7 cellular contexts compared by ENCODE assay signal in genomic region chr20:34112600-34113061, GRCh38. TPM values are rescaled to one million over a fixed set of nuclear protein-coding genes. Genes with fewer than 3 reads are reported as not detected.
DNase-seq lines count a peak whose midpoint lies in the region; ATAC-seq, FAIRE-seq and TF ChIP-seq lines count a peak whose summit lies in the region.

No MANE protein-coding gene starts in this region.

- no peak overlapping the region for H3K56ac ChIP-seq in H1 (replicated peaks; ENCODE audit: insufficient read length, low read depth, low read length)

- H2BK5ac ChIP-seq in H1 (ENCODE audit: low read depth, low read length) = peak overlapping the region; percentile 29; the same call in 1 of the 2 replicates

- CTCF ChIA-PET in H1 (lab: Charles Lee; ENCODE audit: partially characterized antibody) = interaction anchor here (0.6 to 1.5 kb wide), 7 partner anchors 11 to 1490 kb away, joined by 3 to 5 read pairs (median 3); no protein-coding TSS in a partner anchor

- H3K9ac ChIP-seq in H1 (replicated peaks in 1 of 4; ENCODE audit: extremely low read depth in 1 of 4, low read depth in 3 of 4, low read length in 3 of 4) = peak overlapping the region; percentile 30 to 82 (median 55)

- H3K36me3 ChIP-seq in H1 (ENCODE audit: control insufficient read depth in 2 of 4, insufficient read depth in 4 of 4, low read length in 3 of 4) = peaks cover 0 to 15% (median 8%) of the 10 kb centered on the region in 4 experiments; a peak in 4 of 8 replicates
- no peaks in the 10 kb centered on the region for H3K36me3 ChIP-seq in mucosa of descending colon (ENCODE audit: low read depth)
- H3K36me3 ChIP-seq in vagina = peaks cover 0 to 10% of the 10 kb centered on the region in 2 donors

- no peak for FAIRE-seq in H1 (lab: Jason Lieb, UNC)

- peak; percentile 7 for ATAC-seq in HG03439 (IDR thresholded peaks at IDR 0.05; ENCODE audit: unreplicated experiment)
- ATAC-seq in SK-N-SH treated with all-trans-retinoic acid at 6 μM for 48 hours = peak; percentile 32
- ATAC-seq in mucosa of descending colon = peak; percentile 3
- ATAC-seq in GM19023 (IDR thresholded peaks at IDR 0.05; ENCODE audit: unreplicated experiment) = no peak

- H2BK20ac ChIP-seq in H1 (ENCODE audit: low read length) = no peak overlapping the region

- no peak overlapping the region for H3K23ac ChIP-seq in H1 (ENCODE audit: insufficient read length)

- 11% methylated on average over 18 of the region's 18 CpGs; no CpG with 5 or more reads in 1 of the 2 experiments for WGBS in H1 (ENCODE audit: extremely low coverage in 1 of 2, insufficient coverage in 1 of 2, insufficient read length in 1 of 2, insufficient replicate concordance in 2 of 2, low coverage in 1 of 2, low lambda C conversion rate in 2 of 2, missing lambda C conversion rate in 1 of 2), 2 experiments

- H3K23me2 ChIP-seq in H1 (ENCODE audit: low read depth, low read length) = peaks cover 9% of the 10 kb centered on the region

- no peak overlapping the region for H2AK5ac ChIP-seq in H1 (ENCODE audit: low read depth, low read length)

- TF ChIP-seq EP300 in H1 (IDR thresholded peaks at IDR 0.05; ENCODE audit: borderline replicate concordance in 1 of 2, low read depth in 2 of 2, low read length in 2 of 2) = no peak

- H3K9me3 ChIP-seq in H1 (ENCODE audit: insufficient read depth in 2 of 2, low read depth in 1 of 2, low read length in 1 of 2) = no peaks in the 10 kb centered on the region
- no peaks in the 10 kb centered on the region for H3K9me3 ChIP-seq in mucosa of descending colon
- H3K9me3 ChIP-seq in vagina = no peaks in the 10 kb centered on the region

- no peak overlapping the region; the same call in 1 of the 2 replicates for H4K8ac ChIP-seq in H1 (ENCODE audit: extremely low read depth, insufficient read depth, low read length)

- peaks cover 29 to 43% of the 10 kb centered on the region in 2 experiments for H3K79me2 ChIP-seq in H1 (ENCODE audit: control insufficient read depth in 1 of 2, insufficient read depth in 2 of 2, low read length in 2 of 2)

- H3K4me1 ChIP-seq in H1 (replicated peaks in 1 of 4; ENCODE audit: control insufficient read depth in 3 of 4, insufficient read depth in 4 of 4, low read length in 3 of 4) (peaks cover 0 to 6% (median 0%) of the 10 kb centered on the region in 4 experiments; a peak in 3 of 7 replicates), mucosa of descending colon (ENCODE audit: low read depth) (peaks cover 36% of the 10 kb centered on the region), vagina (peaks cover 36% of the 10 kb centered on the region)

- peak overlapping the region; percentile 2 for H4K5ac ChIP-seq in H1 (ENCODE audit: insufficient read length, low read depth, low read length)

- TF ChIP-seq POLR2A in H1 (IDR thresholded peaks at IDR 0.05; ENCODE audit: control extremely low read depth in 1 of 2, low read depth in 2 of 2, low read length in 2 of 2) (no peak), vagina (IDR thresholded peaks at IDR 0.05) (no peak)

- 0 out of 2 replicates have a peak overlapping the region, but pooled peaks have one; percentile 65 for H2BK15ac ChIP-seq in H1 (ENCODE audit: low read length)

- peak overlapping the region; percentile 66 for H3K4me3 ChIP-seq in GM08714 (ENCODE audit: low read length)
- peak overlapping the region; percentile 59 to 99 (median 98) for H3K4me3 ChIP-seq in H1 (ENCODE audit: extremely low read depth in 1 of 4, insufficient read depth in 2 of 4, low read depth in 3 of 4, low read length in 4 of 4)
- peak overlapping the region; percentile 91 for H3K4me3 ChIP-seq in mucosa of descending colon
- H3K4me3 ChIP-seq in vagina = peak overlapping the region; percentile 63 to 99

- H4K91ac ChIP-seq in H1 (replicated peaks; ENCODE audit: insufficient read length, low read length) = no peak overlapping the region

- H4K20me1 ChIP-seq in H1 (replicated peaks in 1 of 2; ENCODE audit: control insufficient read depth in 1 of 2, insufficient read depth in 2 of 2, low read length in 2 of 2) = peaks cover 24 to 25% of the 10 kb centered on the region in 2 experiments

- H2AFZ ChIP-seq in H1 (ENCODE audit: low read length) = 0 out of 2 replicates have a peak overlapping the region, but pooled peaks have one; percentile 14

- H3K27me3 ChIP-seq in H1 (replicated peaks in 1 of 4; ENCODE audit: control insufficient read depth in 3 of 4, extremely low read depth in 1 of 4, insufficient read depth in 3 of 4, low read length in 3 of 4) = no peaks in the 10 kb centered on the region
- no peaks in the 10 kb centered on the region for H3K27me3 ChIP-seq in vagina

- DNase-seq in H1 (ENCODE audit: low read depth in 1 of 2, low spot score in 2 of 2) = no peak
- DNase-seq in mucosa of descending colon = peak in 2 of 3 donors; percentile 55 to 59
- peak in 1 of 2 donors; percentile 92 for DNase-seq in vagina (ENCODE audit: extremely low spot score in 2 of 2)

- no peak overlapping the region; the same call in 1 of the 2 replicates for H2BK12ac ChIP-seq in H1 (ENCODE audit: low read depth, low read length)

- peak overlapping the region; percentile 39; the same call in 1 of the 2 replicates for H3K18ac ChIP-seq in H1 (ENCODE audit: extremely low read depth, low read length)

- TF ChIP-seq CTCF in H1 (IDR thresholded peaks at IDR 0.05; ENCODE audit: control extremely low read depth in 1 of 3, insufficient read depth in 1 of 3, low read depth in 1 of 3, low read length in 3 of 3) (no peak), mucosa of descending colon (IDR thresholded peaks at IDR 0.05) (no peak), vagina (IDR thresholded peaks at IDR 0.05) (no peak)

- H3K27ac ChIP-seq in H1 (ENCODE audit: low read depth, low read length) (peak overlapping the region; percentile 27; the same call in 1 of the 2 replicates), vagina (peak overlapping the region; percentile 92)

- intact Hi-C loops in mucosa of descending colon (cut with DNase I, micrococcal nuclease) (no loop called here), vagina (cut with DNase I) (no loop called here)

- H3K4ac ChIP-seq in H1 (replicated peaks; ENCODE audit: insufficient read length, low read depth, low read length) = no peak overlapping the region

- no peak overlapping the region for H2BK120ac ChIP-seq in H1 (replicated peaks; ENCODE audit: low read depth, low read length)

- no peak for TF ChIP-seq RAD21 in H1 (IDR thresholded peaks at IDR 0.05 in 1 of 2, conservative IDR thresholded peaks at IDR 0.05 in 1 of 2; ENCODE audit: low read depth in 2 of 2, low read length in 2 of 2)

- peak overlapping the region; percentile 77 to 85 for H3K4me2 ChIP-seq in H1 (ENCODE audit: insufficient read depth in 1 of 2, low read depth in 2 of 2, low read length in 2 of 2)

- no peaks in the 10 kb centered on the region for H3K79me1 ChIP-seq in H1 (ENCODE audit: low read depth, low read length)

- H3K14ac ChIP-seq in H1 (ENCODE audit: insufficient read length) = no peak overlapping the region

- POLR2A ChIA-PET in H1 (lab: Charles Lee; ENCODE audit: partially characterized antibody) = interaction anchor here (0.6 to 3.9 kb wide), 39 partner anchors 8 to 1172 kb away, joined by 3 to 53 read pairs (median 4); partner anchors contain the start of genes EIF6, ITCH and RALY

TF ChIP-seq in SK-N-SH treated with all-trans-retinoic acid at 6 μM for 48 hours, 23 proteins besides CTCF, POLR2A, EP300 and RAD21 (continues in another document):
- TF ChIP-seq ZFP3 (CRISPR knock-in tag; IDR thresholded peaks at IDR 0.05) (no peak), RARB (CRISPR knock-in tag; IDR thresholded peaks at IDR 0.05) (no peak), ARNTL (CRISPR knock-in tag; IDR thresholded peaks at IDR 0.05; ENCODE audit: borderline replicate concordance, low read depth) (no peak), ZNF8 (CRISPR knock-in tag; IDR thresholded peaks at IDR 0.05) (no peak), PPARA (CRISPR knock-in tag; IDR thresholded peaks at IDR 0.05; ENCODE audit: borderline replicate concordance) (no peak), BACH2 (CRISPR knock-in tag; IDR thresholded peaks at IDR 0.05; ENCODE audit: borderline replicate concordance) (no peak), ZC3H10 (CRISPR knock-in tag; IDR thresholded peaks at IDR 0.05) (no peak)

TF ChIP-seq in H1, 55 proteins besides CTCF, POLR2A, EP300 and RAD21:
- peak; percentile 6 for TF ChIP-seq KDM4A (IDR thresholded peaks at IDR 0.05; ENCODE audit: low read depth, low read length, severe bottlenecking)
- TF ChIP-seq, protein P1, sequence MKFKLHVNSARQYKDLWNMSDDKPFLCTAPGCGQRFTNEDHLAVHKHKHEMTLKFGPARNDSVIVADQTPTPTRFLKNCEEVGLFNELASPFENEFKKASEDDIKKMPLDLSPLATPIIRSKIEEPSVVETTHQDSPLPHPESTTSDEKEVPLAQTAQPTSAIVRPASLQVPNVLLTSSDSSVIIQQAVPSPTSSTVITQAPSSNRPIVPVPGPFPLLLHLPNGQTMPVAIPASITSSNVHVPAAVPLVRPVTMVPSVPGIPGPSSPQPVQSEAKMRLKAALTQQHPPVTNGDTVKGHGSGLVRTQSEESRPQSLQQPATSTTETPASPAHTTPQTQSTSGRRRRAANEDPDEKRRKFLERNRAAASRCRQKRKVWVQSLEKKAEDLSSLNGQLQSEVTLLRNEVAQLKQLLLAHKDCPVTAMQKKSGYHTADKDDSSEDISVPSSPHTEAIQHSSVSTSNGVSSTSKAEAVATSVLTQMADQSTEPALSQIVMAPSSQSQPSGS (IDR thresholded peaks at IDR 0.05; ENCODE audit: low read length) = no peak
TF ChIP-seq in H1: peak in this region for 1.

RNA-seq across cellular contexts. Expression of gene EIF2S2, which starts 0.6 kb away (rescaled TPM):
- 133 and 142 TPM in 2 replicates for total RNA-seq in H1 (2021; fragmentation: NEBNext Ultra II Directional; extraction: Animal tissue kit (Norgen Biotek cat#: 25700))
- 39.3 and 59.5 TPM in 2 replicates for polyA plus RNA-seq in H1 (2011; rRNA removed)
- polyA plus RNA-seq in H1 (2011; cell fraction: cytosol; rRNA removed) = 85.8 TPM
- 28.8 TPM for polyA plus RNA-seq in H1 (2011; cell fraction: nucleus; rRNA removed)
- 102 to 153 TPM (median 112 TPM) in 4 replicates for polyA plus RNA-seq in H1 (2012, experiment 1 of 2)
- polyA plus RNA-seq in H1 (2012, experiment 2 of 2) = 16.1 TPM
- 219 TPM for polyA plus RNA-seq in H1 (2013, experiment 1 of 2)
- polyA plus RNA-seq in H1 (2013, experiment 2 of 2) = 221 TPM
- 34.5 and 39.4 TPM in 2 replicates for polyA minus RNA-seq in H1 (2011; rRNA and poly(A)+ RNA removed)
- 28.8 TPM for polyA minus RNA-seq in H1 (2011; cell fraction: cytosol; rRNA and poly(A)+ RNA removed)
- polyA minus RNA-seq in H1 (2011; cell fraction: nucleus; rRNA and poly(A)+ RNA removed) = 25.4 TPM
- 10 to 100 TPM; 26.5 to 51.7 (median 41.0) TPM for total RNA-seq in mucosa of descending colon
- 34.6 TPM for total RNA-seq in vagina

Comparison
In these comparisons a context has a peak if more than half of its experiments do, and no peak if none do; other contexts are left out.
1. DNase-seq: peak in mucosa of descending colon (2 of 3); none in H1 (0 of 2).
2. Peak in every context shown above with its lines, with median percentiles within 50 percentile points of each other: H3K4me3 ChIP-seq.